35 cellular contexts compared by ENCODE assay signal in genomic region chr7:52140848-52141247, GRCh38.
"Had no signal": no experiment of that assay in that cellular context is flagged by ENCODE, and none has a peak within 500 bp of the region (broad histone marks: within the 10 kb centered on the region; RNA-seq: fewer than 3 reads in every experiment).

No MANE protein-coding gene starts in this region.

- ATAC-seq: activated CD8-positive, alpha-beta T cell treated with anti-CD3 and anti-CD28 coated beads for 36 hours; activated naive CD4-positive, alpha-beta T cell treated with anti-CD3 and anti-CD28 coated beads, Interleukin-2, amount 50 U/mL, for 72 hours; activated T-cell treated with anti-CD3 and anti-CD28 coated beads, Interleukin-2, amount 50 U/mL, for 4 hours; activated T-cell treated with anti-CD3 and anti-CD28 coated beads, Interleukin-2, amount 50 U/mL, for 72 hours; activated T-helper 17 cell treated with anti-CD3 and anti-CD28 coated beads, Interleukin-2, amount 50 U/mL, for 72 hours; body of pancreas had no signal

- H3K27ac Mint-ChIP-seq: activated B cell treated with CpG ODN at 0.5 μM for 24 hours; activated CD4-positive, alpha-beta memory T cell treated with anti-CD3 and anti-CD28 coated beads for 36 hours; activated CD4-positive, alpha-beta T cell treated with anti-CD3 and anti-CD28 coated beads, Interleukin-2, amount 10 ng/mL, durations not matched to agents 24 days and 14 days; activated CD8-positive, alpha-beta T cell treated with anti-CD3 and anti-CD28 coated beads for 36 hours; activated naive CD4-positive, alpha-beta T cell treated with anti-CD3 and anti-CD28 coated beads for 36 hours; activated naive CD4-positive, alpha-beta T cell treated with anti-CD3 and anti-CD28 coated beads, Interleukin-2, amount 50 U/mL, for 72 hours; activated naive CD8-positive, alpha-beta T cell treated with anti-CD3 and anti-CD28 coated beads for 36 hours; activated T-cell treated with anti-CD3 and anti-CD28 coated beads, Interleukin-2, amount 50 U/mL, for 72 hours; activated T-helper 1 cell treated with anti-CD3 and anti-CD28 coated beads, Interleukin-12 subunit alpha, Interleukin-12 subunit beta, Interleukin-2, Interleukin-4 antibody, amounts not matched to agents 30 ng/mL and 10 ng/mL and 1 ng/mL, durations not matched to agents 14 hours and 24 hours and 36 hours; activated T-helper 17 cell treated with anti-CD3 and anti-CD28 coated beads, Interleukin-2, amount 50 U/mL, for 72 hours; T-helper 1 cell treated with Interleukin-12 subunit alpha and Interleukin-12 subunit beta and Interleukin-4 antibody, amounts not matched to agents 30 μg/mL and 1 μg/mL, for 36 hours; T-helper 2 cell treated with Interferon-gamma antibody and Interleukin-4, amounts not matched to agents 5 μg/mL and 100 μg/mL, for 36 hours had no signal

- H3K4me3 Mint-ChIP-seq: activated B cell treated with CpG ODN at 0.5 μM for 24 hours; activated CD4-positive, alpha-beta memory T cell treated with anti-CD3 and anti-CD28 coated beads for 36 hours; activated CD4-positive, alpha-beta T cell treated with anti-CD3 and anti-CD28 coated beads, Interleukin-2, amount 10 ng/mL, durations not matched to agents 24 days and 14 days; activated CD8-positive, alpha-beta T cell treated with anti-CD3 and anti-CD28 coated beads for 36 hours; activated naive CD4-positive, alpha-beta T cell treated with anti-CD3 and anti-CD28 coated beads for 36 hours; activated naive CD8-positive, alpha-beta T cell treated with anti-CD3 and anti-CD28 coated beads for 36 hours; activated T-cell treated with anti-CD3 and anti-CD28 coated beads, Interleukin-2, amount 50 U/mL, for 4 hours; activated T-cell treated with anti-CD3 and anti-CD28 coated beads, Interleukin-2, amount 50 U/mL, for 72 hours; activated T-helper 1 cell treated with anti-CD3 and anti-CD28 coated beads, Interleukin-12 subunit alpha, Interleukin-12 subunit beta, Interleukin-2, Interleukin-4 antibody, amounts not matched to agents 30 ng/mL and 10 ng/mL and 1 ng/mL, durations not matched to agents 14 hours and 24 hours and 36 hours; activated T-helper 17 cell treated with anti-CD3 and anti-CD28 coated beads, Interleukin-2, amount 50 U/mL, for 72 hours; T-helper 1 cell treated with Interleukin-12 subunit alpha and Interleukin-12 subunit beta and Interleukin-4 antibody, amounts not matched to agents 30 μg/mL and 1 μg/mL, for 36 hours; T-helper 2 cell treated with Interferon-gamma antibody and Interleukin-4, amounts not matched to agents 5 μg/mL and 100 μg/mL, for 36 hours had no signal

- H3K27me3 Mint-ChIP-seq: activated B cell treated with CpG ODN at 0.5 μM for 24 hours; activated CD4-positive, alpha-beta memory T cell treated with anti-CD3 and anti-CD28 coated beads for 36 hours; activated CD4-positive, alpha-beta T cell treated with anti-CD3 and anti-CD28 coated beads, Interleukin-2, amount 10 ng/mL, durations not matched to agents 24 days and 14 days; activated CD8-positive, alpha-beta T cell treated with anti-CD3 and anti-CD28 coated beads for 36 hours; activated naive CD8-positive, alpha-beta T cell treated with anti-CD3 and anti-CD28 coated beads for 36 hours; activated T-helper 17 cell treated with anti-CD3 and anti-CD28 coated beads, Interleukin-2, amount 50 U/mL, for 72 hours had no signal

- H3K36me3 Mint-ChIP-seq: activated CD4-positive, alpha-beta memory T cell treated with anti-CD3 and anti-CD28 coated beads for 36 hours had no signal

- H3K27ac ChIP-seq: adrenal gland, body of pancreas, brain microvascular endothelial cell, breast epithelium, VCaP had no signal

- H3K4me1 ChIP-seq: adrenal gland, body of pancreas, breast epithelium had no signal

- DNase-seq: activated B cell treated with CpG ODN at 0.5 μM for 24 hours; activated CD4-positive, alpha-beta memory T cell treated with anti-CD3 and anti-CD28 coated beads for 36 hours; activated CD4-positive, alpha-beta T cell treated with anti-CD3 and anti-CD28 coated beads for 4 hours; activated CD4-positive, alpha-beta T cell treated with anti-CD3 and anti-CD28 coated beads, Interleukin-2, amount 10 ng/mL, durations not matched to agents 24 days and 14 days; activated CD4-positive, alpha-beta T cell treated with anti-CD3 and anti-CD28 coated beads, Interleukin-2, amount 50 U/mL, for 1 hour; activated CD4-positive, alpha-beta T cell treated with anti-CD3 and anti-CD28 coated beads, Interleukin-2, amount 50 U/mL, for 4 hours; activated CD4-positive, CD25-positive, alpha-beta regulatory T cell treated with anti-CD3 and anti-CD28 coated beads, Interleukin-2, amount 50 U/mL, for 72 hours; activated CD8-positive, alpha-beta memory T cell treated with anti-CD3 and anti-CD28 coated beads, Interleukin-2, amount 50 U/mL, for 4 hours; activated CD8-positive, alpha-beta T cell treated with anti-CD3 and anti-CD28 coated beads for 36 hours; activated effector memory CD4-positive, alpha-beta T cell treated with anti-CD3 and anti-CD28 coated beads, Interleukin-2, amount 50 U/mL, for 16 hours; activated gamma-delta T cell treated with Interleukin-2 at 50 U/mL for 16 hours; activated naive CD4-positive, alpha-beta T cell; activated naive CD4-positive, alpha-beta T cell treated with anti-CD3 and anti-CD28 coated beads for 36 hours; activated naive CD4-positive, alpha-beta T cell treated with anti-CD3 and anti-CD28 coated beads, Interleukin-2, amount 50 U/mL, for 16 hours; activated naive CD8-positive, alpha-beta T cell treated with anti-CD3 and anti-CD28 coated beads for 36 hours; activated T-cell treated with anti-CD3 and anti-CD28 coated beads for 4 hours; activated T-cell treated with anti-CD3 and anti-CD28 coated beads, Interleukin-2, amount 50 U/mL, for 1 hour; activated T-cell treated with anti-CD3 and anti-CD28 coated beads, Interleukin-2, amount 50 U/mL, for 4 hours; activated T-cell treated with anti-CD3 and anti-CD28 coated beads, Interleukin-2, amount 50 U/mL, for 72 hours; adrenal gland; amniotic stem cell; aorta; body of pancreas; brain microvascular endothelial cell; central memory CD4-positive, alpha-beta T cell; T-helper 1 cell; T-helper 2 cell; T-helper 9 cell had no signal

- H3K4me1 Mint-ChIP-seq: activated B cell treated with CpG ODN at 0.5 μM for 24 hours; activated CD4-positive, alpha-beta T cell treated with anti-CD3 and anti-CD28 coated beads, Interleukin-2, amount 10 ng/mL, durations not matched to agents 24 days and 14 days; activated naive CD8-positive, alpha-beta T cell treated with anti-CD3 and anti-CD28 coated beads for 36 hours; activated T-helper 17 cell treated with anti-CD3 and anti-CD28 coated beads, Interleukin-2, amount 50 U/mL, for 72 hours had no signal

- H3K27me3 ChIP-seq: adrenal gland, body of pancreas, brain microvascular endothelial cell, breast epithelium had no signal
